8 cellular contexts compared by ENCODE assay signal in genomic region chr2:42770288-42771131, GRCh38. TPM values are rescaled to one million over a fixed set of nuclear protein-coding genes. Genes with fewer than 3 reads are reported as not detected.
DNase-seq lines count a peak whose midpoint lies in the region; ATAC-seq lines count a peak whose summit lies in the region.

No MANE protein-coding gene starts in this region.

- DNase-seq in NCI-H526 (lab: John Stamatoyannopoulos, UW) (peak; percentile 13 to 44), NCI-H526 treated with DMSO at 0.1 percent for 48 hours (lab: John Stamatoyannopoulos, UW) (no peak), RPMI7951 (ENCODE audit: low read depth) (peak; percentile 43), fibroblast of gingiva (ENCODE audit: low read depth) (peak; percentile 25), non-pigmented ciliary epithelial cell (ENCODE audit: low read depth) (peak; percentile 13), OCI-M2 (lab: John Stamatoyannopoulos, UW; ENCODE audit: unreplicated experiment) (no peak)

- ATAC-seq in HG03432 (IDR thresholded peaks at IDR 0.05; ENCODE audit: unreplicated experiment) = peak; percentile 42
- no peak for ATAC-seq in GM19035 (IDR thresholded peaks at IDR 0.05; ENCODE audit: unreplicated experiment)

RNA-seq across cellular contexts. Expression of gene OXER1, which starts 6.6 kb away (rescaled TPM):
- not detected in 2 replicates for total RNA-seq in RPMI7951 (2014; rRNA removed; shearing (Covaris generic))

RNA-seq across cellular contexts. Expression of gene HAAO, which starts 21.9 kb away (rescaled TPM):
- not detected in 2 replicates for total RNA-seq in RPMI7951 (2014; rRNA removed; shearing (Covaris generic))

Comparison
In these comparisons a context has a peak if more than half of its experiments do, and no peak if none do; other contexts are left out.
1. DNase-seq: peak in NCI-H526 (2 of 2), RPMI7951 (single experiment), fibroblast of gingiva (single experiment) and non-pigmented ciliary epithelial cell (single experiment); none in NCI-H526 treated with DMSO at 0.1 percent for 48 hours (single experiment) and OCI-M2 (single experiment).